ENCODE assay signal across 9 cellular contexts in the genomic region with DNA sequence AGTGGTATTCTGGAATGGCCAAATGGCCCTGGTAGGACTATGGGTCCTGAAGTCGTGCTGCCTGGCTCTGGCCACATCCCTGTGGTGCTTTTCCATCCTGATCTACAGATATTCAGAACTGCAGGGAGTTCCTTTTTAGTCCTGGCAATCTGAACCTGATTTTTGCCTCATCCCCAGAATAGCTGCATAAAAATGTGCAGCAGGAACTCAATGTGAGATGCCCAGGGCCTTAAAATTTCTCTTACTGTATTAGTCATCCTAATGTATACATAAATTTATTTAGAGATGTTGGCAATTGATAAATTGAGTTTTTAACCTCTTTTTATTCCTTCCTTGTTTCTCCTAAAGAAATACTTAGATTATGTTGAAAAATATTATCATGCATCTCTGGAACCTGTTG. TPM values are rescaled to one million over a fixed set of nuclear protein-coding genes. Genes with fewer than 3 reads are reported as not detected.
"Had no signal": no experiment of that assay in that cellular context is flagged by ENCODE, and none has a peak within 500 bp of the region (broad histone marks: within the 10 kb centered on the region; RNA-seq: fewer than 3 reads in every experiment).

No MANE protein-coding gene starts in this region.

- H3K4me1 Mint-ChIP-seq: IgD-negative memory B cell had no signal

- ATAC-seq: HepG2 had no signal

- H3K4me2 ChIP-seq: KMS-11 had no signal

- H3K9me3 Mint-ChIP-seq: H9, IgD-negative memory B cell had no signal

- H3K36me3 Mint-ChIP-seq: IgD-negative memory B cell had no signal

- H3K27ac Mint-ChIP-seq: IgD-negative memory B cell had no signal

- H3K4me3 Mint-ChIP-seq: H9, IgD-negative memory B cell had no signal

- H3K9ac ChIP-seq: KMS-11 had no signal

- H3K27ac ChIP-seq: HL-60, KMS-11 had no signal

- DNase-seq: H9, HCEC 1CT, KBM-7 had no signal

- H3K27me3 Mint-ChIP-seq: IgD-negative memory B cell had no signal

RNA-seq across cellular contexts. Expression of a gene that starts 5.4 kb away (rescaled TPM):
- total RNA-seq: H1, H9, HepG2, HT1080 had no signal
- polyA plus RNA-seq: H1, HepG2, IgD-negative memory B cell had no signal

RNA-seq across cellular contexts. Expression of a gene that starts 50.3 kb away (rescaled TPM):
- total RNA-seq: H1, H9, HepG2, HT1080 had no signal
- polyA plus RNA-seq: H1, HepG2, IgD-negative memory B cell had no signal

RNA-seq across cellular contexts. Expression of a gene that starts 51.5 kb away (rescaled TPM):
- total RNA-seq: HepG2, HT1080 had no signal
- polyA plus RNA-seq: HepG2, IgD-negative memory B cell had no signal
